Comparison of ENCODE assay signal across 10 cellular contexts in genomic region chr6:11357285-11357684, GRCh38.
DNase-seq lines count a peak whose midpoint lies in the region; ATAC-seq and TF ChIP-seq lines count a peak whose summit lies in the region.
"Had no signal": no experiment of that assay in that cellular context is flagged by ENCODE, and none has a peak within 500 bp of the region (broad histone marks: within the 10 kb centered on the region; RNA-seq: fewer than 3 reads in every experiment).

No MANE protein-coding gene starts in this region.

- H3K27ac Mint-ChIP-seq in CD8-positive, alpha-beta memory T cell = peak overlapping the region in 5 of 8 donors; percentile 22 to 91 (median 77)
- peak overlapping the region; percentile 79 for H3K27ac Mint-ChIP-seq in activated T-helper 1 cell treated with anti-CD3 and anti-CD28 coated beads, Interleukin-12 subunit alpha, Interleukin-12 subunit beta, Interleukin-2, Interleukin-4 antibody, amounts not matched to agents 30 ng/mL and 10 ng/mL and 1 ng/mL, durations not matched to agents 14 hours and 24 hours and 36 hours

- intact Hi-C loops in activated T-helper 1 cell treated with anti-CD3 and anti-CD28 coated beads, Interleukin-12 subunit alpha, Interleukin-12 subunit beta, Interleukin-2, Interleukin-4 antibody, amounts not matched to agents 30 ng/mL and 10 ng/mL and 1 ng/mL, durations not matched to agents 14 hours and 24 hours and 36 hours (cut with micrococcal nuclease) = no loop called here
- intact Hi-C loops in gastrocnemius medialis (cut with DNase I; ENCODE audit: low total_unique reads) = no loop called here

- H3K27me3 Mint-ChIP-seq in CD8-positive, alpha-beta memory T cell = no peaks in the 10 kb centered on the region
- no peaks in the 10 kb centered on the region for H3K27me3 Mint-ChIP-seq in activated T-helper 1 cell treated with anti-CD3 and anti-CD28 coated beads, Interleukin-12 subunit alpha, Interleukin-12 subunit beta, Interleukin-2, Interleukin-4 antibody, amounts not matched to agents 30 ng/mL and 10 ng/mL and 1 ng/mL, durations not matched to agents 14 hours and 24 hours and 36 hours (ENCODE audit: insufficient read depth)

- TF ChIP-seq CTCF in hepatocyte (IDR thresholded peaks at IDR 0.05; ENCODE audit: poor library complexity) (no peak), gastrocnemius medialis (IDR thresholded peaks at IDR 0.05 in 4 of 5, conservative IDR thresholded peaks at IDR 0.05 in 1 of 5) (no peak)

- POLR2A ChIA-PET in CD8-positive, alpha-beta memory T cell (lab: Charles Lee) = no interaction called here

- CTCF ChIA-PET in CD8-positive, alpha-beta memory T cell (lab: Charles Lee) = no interaction called here

- H3K9me2 ChIP-seq in hepatocyte (replicated peaks; ENCODE audit: insufficient read depth) = no peaks in the 10 kb centered on the region

- no peaks in the 10 kb centered on the region for H3K27me3 ChIP-seq in CD8-positive, alpha-beta memory T cell (ENCODE audit: insufficient read depth, low read length, poor library complexity, severe bottlenecking)
- H3K27me3 ChIP-seq in hepatocyte (no peaks in the 10 kb centered on the region), gastrocnemius medialis (no peaks in the 10 kb centered on the region)

- peak overlapping the region in 5 of 7 donors; percentile 43 to 75 (median 57) for H3K4me3 Mint-ChIP-seq in CD8-positive, alpha-beta memory T cell
- peak overlapping the region; percentile 50 for H3K4me3 Mint-ChIP-seq in activated T-helper 1 cell treated with anti-CD3 and anti-CD28 coated beads, Interleukin-12 subunit alpha, Interleukin-12 subunit beta, Interleukin-2, Interleukin-4 antibody, amounts not matched to agents 30 ng/mL and 10 ng/mL and 1 ng/mL, durations not matched to agents 14 hours and 24 hours and 36 hours

- in situ Hi-C loops in gastrocnemius medialis (cut with MboI; ENCODE audit: low sequenced_read_pairs in 4 of 4) = no loop called here

- H3K79me2 ChIP-seq in hepatocyte = no peaks in the 10 kb centered on the region

- H3K9me3 Mint-ChIP-seq in CD8-positive, alpha-beta memory T cell = no peaks in the 10 kb centered on the region
- H3K9me3 Mint-ChIP-seq in activated T-helper 1 cell treated with anti-CD3 and anti-CD28 coated beads, Interleukin-12 subunit alpha, Interleukin-12 subunit beta, Interleukin-2, Interleukin-4 antibody, amounts not matched to agents 30 ng/mL and 10 ng/mL and 1 ng/mL, durations not matched to agents 14 hours and 24 hours and 36 hours = peaks cover 25% of the 10 kb centered on the region

- H2AFZ ChIP-seq in hepatocyte = no peak overlapping the region

- H3K27ac ChIP-seq in CD8-positive, alpha-beta memory T cell (ENCODE audit: low read depth, low read length) = no peak overlapping the region
- H3K27ac ChIP-seq in hepatocyte (peak overlapping the region; percentile 27), gastrocnemius medialis (peak overlapping the region; percentile 70 to 84 (median 78))

- H3K4me1 ChIP-seq in CD8-positive, alpha-beta memory T cell (ENCODE audit: insufficient read depth, low read length) = peaks cover 34% of the 10 kb centered on the region
- H3K4me1 ChIP-seq in hepatocyte (ENCODE audit: insufficient read depth) = no peaks in the 10 kb centered on the region
- H3K4me1 ChIP-seq in gastrocnemius medialis = peaks cover 11 to 16% of the 10 kb centered on the region in 2 donors

- H3K36me3 Mint-ChIP-seq in CD8-positive, alpha-beta memory T cell = peaks cover 46 to 66% (median 52%) of the 10 kb centered on the region in 3 donors
- H3K36me3 Mint-ChIP-seq in activated T-helper 1 cell treated with anti-CD3 and anti-CD28 coated beads, Interleukin-12 subunit alpha, Interleukin-12 subunit beta, Interleukin-2, Interleukin-4 antibody, amounts not matched to agents 30 ng/mL and 10 ng/mL and 1 ng/mL, durations not matched to agents 14 hours and 24 hours and 36 hours (ENCODE audit: low read depth) = peaks cover 78% of the 10 kb centered on the region

- no peak for TF ChIP-seq POLR2A in gastrocnemius medialis (IDR thresholded peaks at IDR 0.05)

- DNase-seq in CD8-positive, alpha-beta memory T cell = no peak
- no peak for DNase-seq in activated T-helper 1 cell treated with anti-CD3 and anti-CD28 coated beads, Interleukin-12 subunit alpha, Interleukin-12 subunit beta, Interleukin-2, Interleukin-4 antibody, amounts not matched to agents 30 ng/mL and 10 ng/mL and 1 ng/mL, durations not matched to agents 14 hours and 24 hours and 36 hours (ENCODE audit: low spot score)
- DNase-seq in hepatocyte (ENCODE audit: low spot score) (no peak), gastrocnemius medialis (no peak), DMS114 treated with DMSO at 0.1 percent for 48 hours (lab: John Stamatoyannopoulos, UW; ENCODE audit: unreplicated experiment) (no peak)
- no peak for DNase-seq in stimulated activated CD4-positive, alpha-beta T cell treated with anti-CD3 and anti-CD28 coated beads, Interleukin-4, amount 100 ng/mL, for 4 hours
- DNase-seq: erythroblast had no signal

- H3K4me1 Mint-ChIP-seq in CD8-positive, alpha-beta memory T cell = peaks cover 77 to 93% (median 92%) of the 10 kb centered on the region in 3 donors
- peaks cover 94% of the 10 kb centered on the region for H3K4me1 Mint-ChIP-seq in activated T-helper 1 cell treated with anti-CD3 and anti-CD28 coated beads, Interleukin-12 subunit alpha, Interleukin-12 subunit beta, Interleukin-2, Interleukin-4 antibody, amounts not matched to agents 30 ng/mL and 10 ng/mL and 1 ng/mL, durations not matched to agents 14 hours and 24 hours and 36 hours (ENCODE audit: low read depth)

- H4K20me1 ChIP-seq in hepatocyte (ENCODE audit: insufficient read depth, poor library complexity, severe bottlenecking) = no peaks in the 10 kb centered on the region

- no peak overlapping the region for H3K4me3 ChIP-seq in CD8-positive, alpha-beta memory T cell (ENCODE audit: low read length)
- H3K4me3 ChIP-seq in hepatocyte (no peak overlapping the region), gastrocnemius medialis (no peak overlapping the region)
- H3K4me3 ChIP-seq: GM12878 had no signal

- no peaks in the 10 kb centered on the region for H3K9me3 ChIP-seq in CD8-positive, alpha-beta memory T cell (ENCODE audit: low read length)
- H3K9me3 ChIP-seq in hepatocyte (ENCODE audit: low read depth) = no peaks in the 10 kb centered on the region
- no peaks in the 10 kb centered on the region for H3K9me3 ChIP-seq in gastrocnemius medialis

- H3K36me3 ChIP-seq in CD8-positive, alpha-beta memory T cell (ENCODE audit: insufficient read depth, low read length) = peaks cover 3% of the 10 kb centered on the region
- H3K36me3 ChIP-seq in hepatocyte (replicated peaks; ENCODE audit: insufficient read depth, low read depth) (no peaks in the 10 kb centered on the region), gastrocnemius medialis (no peaks in the 10 kb centered on the region)

- ATAC-seq in gastrocnemius medialis = peak; percentile 43 to 53
- no peak for ATAC-seq in HG03442 (IDR thresholded peaks at IDR 0.05; ENCODE audit: unreplicated experiment)
- ATAC-seq in HG03457 (IDR thresholded peaks at IDR 0.05; ENCODE audit: unreplicated experiment) = no peak
- ATAC-seq: GM12878 had no signal

- WGBS in hepatocyte (ENCODE audit: low lambda C conversion rate, missing lambda C conversion rate) = 98% methylated on average over 7 of the region's 7 CpGs

- no peak overlapping the region for H3K4me2 ChIP-seq in hepatocyte

Comparison
In these comparisons a context has a peak if more than half of its experiments do, and no peak if none do; other contexts are left out.
1. ATAC-seq: peak in gastrocnemius medialis (2 of 2); none in HG03442 (single experiment) and HG03457 (single experiment).